Comparison of ENCODE assay signal across 9 cellular contexts in genomic region chr17:47839899-47840741, GRCh38. TPM values are rescaled to one million over a fixed set of nuclear protein-coding genes. Genes with fewer than 3 reads are reported as not detected.
A peak's percentile ranks its signal among the peaks of the same experiment; 100 is the strongest.
DNase-seq lines count a peak whose midpoint lies in the region; ATAC-seq and TF ChIP-seq lines count a peak whose summit lies in the region.
"Had no signal": no experiment of that assay in that cellular context is flagged by ENCODE, and none has a peak within 500 bp of the region (broad histone marks: within the 10 kb centered on the region; RNA-seq: fewer than 3 reads in every experiment).

No MANE protein-coding gene starts in this region.

- H3K4me3 ChIP-seq in endodermal cell (ENCODE audit: low read length): peak overlapping the region; percentile 90
- H3K4me3 ChIP-seq in ovary: peak overlapping the region; percentile 75

- no peak for TF ChIP-seq CTCF in Calu3 (IDR thresholded peaks at IDR 0.05; ENCODE audit: unreplicated experiment)
- TF ChIP-seq CTCF in endodermal cell (conservative IDR thresholded peaks at IDR 0.05): no peak
- no peak for TF ChIP-seq CTCF in ovary (IDR thresholded peaks at IDR 0.05)

- H3K36me3 ChIP-seq in endodermal cell (ENCODE audit: control insufficient read depth, insufficient read depth, low read length): no peaks in the 10 kb centered on the region
- H3K36me3 ChIP-seq in ovary: no peaks in the 10 kb centered on the region

- ATAC-seq in GM21360 (IDR thresholded peaks at IDR 0.05; ENCODE audit: unreplicated experiment) (no peak), HG03039 (IDR thresholded peaks at IDR 0.05; ENCODE audit: unreplicated experiment) (no peak)

- intact Hi-C loops in Calu3 (cut with micrococcal nuclease; ENCODE audit: unreplicated experiment): loop anchor here (10.0 kb wide), 1 partner anchor 105 kb away; the partner anchor contains the start of gene PNPO
- intact Hi-C loops in ovary (cut with DNase I): loop anchor here in 3 of 4 donors (2.0 to 10.0 kb wide), 3 partner anchors 51 to 177 kb away; partner anchors contain the start of gene PRR15L (in 1 of the 3)

- TF ChIP-seq POLR2A in ovary (IDR thresholded peaks at IDR 0.05): no peak

- H3K4me1 Mint-ChIP-seq in Calu3 (ENCODE audit: low read depth, unreplicated experiment): peaks cover 26% of the 10 kb centered on the region
- H3K4me1 Mint-ChIP-seq in endodermal cell: peaks cover 14% of the 10 kb centered on the region

- BruUV-seq in Calu3 (replicated peaks; lab: Mats Ljungman, UMichigan): TSS peak; percentile 37

- peak overlapping the region; percentile 92 for H3K4me3 Mint-ChIP-seq in Calu3 (ENCODE audit: low read depth, unreplicated experiment)
- H3K4me3 Mint-ChIP-seq in endodermal cell: peak overlapping the region; percentile 85

- peaks cover 17% of the 10 kb centered on the region for H3K4me1 ChIP-seq in endodermal cell (ENCODE audit: control insufficient read depth, insufficient read depth, low read length)
- H3K4me1 ChIP-seq in ovary (ENCODE audit: insufficient read depth): peaks cover 4% of the 10 kb centered on the region

- TF ChIP-seq EP300 in ovary (IDR thresholded peaks at IDR 0.05): no peak

- H3K27ac ChIP-seq in endodermal cell (ENCODE audit: low read depth, low read length): no peak overlapping the region
- peak overlapping the region; percentile 46 to 70 for H3K27ac ChIP-seq in ovary

- H3K36me3 Mint-ChIP-seq in Calu3 (ENCODE audit: insufficient read depth, unreplicated experiment): peaks cover 19% of the 10 kb centered on the region
- H3K36me3 Mint-ChIP-seq in endodermal cell (ENCODE audit: low read depth): peaks cover 3% of the 10 kb centered on the region

- H3K9me3 Mint-ChIP-seq in Calu3 (ENCODE audit: low read depth, unreplicated experiment) (no peaks in the 10 kb centered on the region), endodermal cell (no peaks in the 10 kb centered on the region)

- H3K27ac Mint-ChIP-seq in Calu3 (ENCODE audit: unreplicated experiment) (peak overlapping the region; percentile 31), endodermal cell (peak overlapping the region; percentile 72)

- peak overlapping the region; percentile 62 for H3K9ac ChIP-seq in endodermal cell (ENCODE audit: extremely low read depth, low read length, poor library complexity, severe bottlenecking)

- DNase-seq in Calu3: no peak
- peak; percentile 62 for DNase-seq in NCI-H69 (lab: John Stamatoyannopoulos, UW)
- no peak for DNase-seq in endodermal cell
- peak in 2 of 5 donors; percentile 44 to 49 for DNase-seq in ovary
- no peak for DNase-seq in LoVo (ENCODE audit: low spot score)
- DNase-seq in mucosa of gallbladder (ENCODE audit: low spot score): no peak
- DNase-seq: amniotic stem cell had no signal

- peaks cover 1% of the 10 kb centered on the region for H3K27me3 ChIP-seq in endodermal cell (ENCODE audit: control insufficient read depth, insufficient read depth, low read length, poor library complexity, severe bottlenecking)
- no peaks in the 10 kb centered on the region for H3K27me3 ChIP-seq in ovary

- 66 to 70% methylated on average over 11 to 17 of the region's 17 CpGs for WGBS in endodermal cell (ENCODE audit: insufficient coverage in 1 of 2, insufficient read length in 1 of 2), 2 experiments
- 32 to 42% (median 36%) methylated on average over 17 of the region's 17 CpGs for WGBS in ovary, 3 donors

- H3K9me3 ChIP-seq in endodermal cell (ENCODE audit: control insufficient read depth, low read length): no peaks in the 10 kb centered on the region
- no peaks in the 10 kb centered on the region for H3K9me3 ChIP-seq in ovary

- CTCF ChIA-PET in Calu3 (lab: Charles Lee): interaction anchor here (0.8 to 7.5 kb wide), 7 partner anchors 9 to 130 kb away, joined by 3 to 137 read pairs (median 8); partner anchors contain the start of genes CDK5RAP3, LRRC46, MRPL10 and OSBPL7

- no peaks in the 10 kb centered on the region for H3K27me3 Mint-ChIP-seq in Calu3 (ENCODE audit: unreplicated experiment)
- peaks cover 13% of the 10 kb centered on the region for H3K27me3 Mint-ChIP-seq in endodermal cell (ENCODE audit: insufficient read depth)

RNA-seq across cellular contexts. Expression of gene SCRN2, which starts 1.0 kb away (rescaled TPM):
- total RNA-seq in Calu3 (2022): 34.8 and 37.0 TPM in 2 replicates
- total RNA-seq in endodermal cell: 10 to 100 TPM; 54.5 to 71.9 TPM
- polyA plus RNA-seq in endodermal cell (2013, experiment 1 of 2): 50.1 TPM
- 44.5 TPM for polyA plus RNA-seq in endodermal cell (2013, experiment 2 of 2)
- total RNA-seq in ovary: 10 to 100 TPM; 25.4 to 43.9 (median 36.8) TPM
- 10 to 100 TPM in 1 of 2 donors, 1 to 10 TPM in 1; 5.6 to 45.5 TPM for polyA plus RNA-seq in ovary
- 35.4 TPM for total RNA-seq in mucosa of gallbladder

RNA-seq across cellular contexts. Expression of gene LRRC46, which starts 8.7 kb away (rescaled TPM):
- total RNA-seq in Calu3 (2022) (2.9 and 4.0 TPM in 2 replicates), endodermal cell (under 1 TPM; 0.73 to 0.82 TPM), ovary (10 to 100 TPM in 1 of 7 donors, 1 to 10 TPM in 3, under 1 TPM in 3; 0.35 to 17.1 (median 1.2) TPM), mucosa of gallbladder (1.1 TPM)
- polyA plus RNA-seq in endodermal cell (2013, experiment 1 of 2): 1.2 TPM
- 1.5 TPM for polyA plus RNA-seq in endodermal cell (2013, experiment 2 of 2)
- polyA plus RNA-seq in ovary: 1 to 10 TPM in 1 of 2 donors, under 1 TPM in 1; 0.31 to 1.6 TPM

RNA-seq across cellular contexts. Expression of gene MRPL10, which starts 8.8 kb away (rescaled TPM):
- 70.2 and 84.1 TPM in 2 replicates for total RNA-seq in Calu3 (2022)
- 10 to 100 TPM; 56.3 to 65.3 TPM for total RNA-seq in endodermal cell
- polyA plus RNA-seq in endodermal cell (2013, experiment 1 of 2): 85.0 TPM
- polyA plus RNA-seq in endodermal cell (2013, experiment 2 of 2): 67.6 TPM
- 10 to 100 TPM; 30.4 to 59.5 (median 48.4) TPM for total RNA-seq in ovary
- polyA plus RNA-seq in ovary: 10 to 100 TPM; 55.9 to 64.4 TPM
- 38.9 TPM for total RNA-seq in mucosa of gallbladder

RNA-seq across cellular contexts. Expression of gene SP6, which starts 10.8 kb away (rescaled TPM):
- 1.1 and 1.2 TPM in 2 replicates for total RNA-seq in Calu3 (2022)
- total RNA-seq in endodermal cell: 1 to 10 TPM; 3.1 to 3.7 TPM
- 2.6 TPM for polyA plus RNA-seq in endodermal cell (2013, experiment 1 of 2)
- polyA plus RNA-seq in endodermal cell (2013, experiment 2 of 2): 2.6 TPM
- total RNA-seq in ovary: 1 to 10 TPM in 5 of 7 donors, under 1 TPM in 2; 0.66 to 4.3 (median 1.3) TPM
- polyA plus RNA-seq in ovary: 1 to 10 TPM in 1 of 2 donors, under 1 TPM in 1; 0.25 to 1.1 TPM
- 0.14 TPM for total RNA-seq in mucosa of gallbladder

RNA-seq across cellular contexts. Expression of gene OSBPL7, which starts 18.5 kb away (rescaled TPM):
- total RNA-seq in Calu3 (2022) (58.3 and 58.4 TPM in 2 replicates), endodermal cell (10 to 100 TPM; 11.4 to 15.5 TPM), ovary (10 to 100 TPM in 5 of 7 donors, 1 to 10 TPM in 2; 6.4 to 18.0 (median 14.4) TPM), mucosa of gallbladder (39.3 TPM)
- 15.6 TPM for polyA plus RNA-seq in endodermal cell (2013, experiment 1 of 2)
- polyA plus RNA-seq in endodermal cell (2013, experiment 2 of 2): 11.0 TPM
- 1 to 10 TPM; 6.1 to 9.6 TPM for polyA plus RNA-seq in ovary
